Comparison of ENCODE assay signal across 8 cellular contexts in the genomic region with DNA sequence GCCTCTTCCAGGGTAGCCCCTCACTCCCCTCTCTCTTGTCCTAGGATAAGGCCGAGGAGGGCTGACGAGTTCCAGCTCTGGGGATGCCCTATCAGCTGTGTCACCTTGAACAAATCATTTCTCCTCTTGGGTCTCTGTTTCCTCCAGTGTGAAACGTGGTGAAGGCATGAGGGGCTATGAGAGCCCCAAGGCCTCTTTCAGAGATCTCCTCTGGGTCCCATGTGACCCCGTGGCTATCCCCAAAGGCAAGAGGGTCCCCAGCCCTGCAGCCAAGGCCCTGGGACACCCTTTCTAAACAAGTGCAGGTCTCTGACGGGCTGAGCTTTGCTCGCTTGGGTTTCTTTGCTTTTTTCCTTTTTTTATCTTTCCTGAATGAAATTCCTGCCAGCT. TPM values are rescaled to one million over a fixed set of nuclear protein-coding genes. Genes with fewer than 3 reads are reported as not detected.
A peak's percentile ranks its signal among the peaks of the same experiment; 100 is the strongest.
DNase-seq lines count a peak whose midpoint lies in the region; ATAC-seq and TF ChIP-seq lines count a peak whose summit lies in the region.

No MANE protein-coding gene starts in this region.

- TF ChIP-seq CTCF in epithelial cell of proximal tubule (conservative IDR thresholded peaks at IDR 0.05; ENCODE audit: low read depth, low read length), result no peak
- no peak for TF ChIP-seq CTCF in prostate gland (IDR thresholded peaks at IDR 0.05)

- H3K27me3 ChIP-seq in prostate gland (replicated peaks; ENCODE audit: insufficient read depth), result no peaks in the 10 kb centered on the region

- peak overlapping the region; percentile 83 for H3K4me3 ChIP-seq in epithelial cell of proximal tubule (ENCODE audit: low read depth, low read length)
- H3K4me3 ChIP-seq in prostate gland, result peak overlapping the region; percentile 25 to 37

- no peaks in the 10 kb centered on the region for H3K9me3 ChIP-seq in ES-I3 (ENCODE audit: control insufficient read depth, insufficient read depth, low read length)
- no peaks in the 10 kb centered on the region for H3K9me3 ChIP-seq in prostate gland

- intact Hi-C loops in prostate gland (cut with DNase I), result no loop called here

- WGBS in prostate gland, result 5% methylated on average over 6 of the region's 6 CpGs

- H3K4me1 ChIP-seq in ES-I3 (ENCODE audit: insufficient read depth, low read length), result peaks cover 5% of the 10 kb centered on the region; the same call in 1 of the 2 replicates
- H3K4me1 ChIP-seq in prostate gland (replicated peaks), result peaks cover 3% of the 10 kb centered on the region

- no peak for ATAC-seq in GM18858 (IDR thresholded peaks at IDR 0.05; ENCODE audit: unreplicated experiment)

- no peak overlapping the region for H3K27ac ChIP-seq in prostate gland

- H3K9ac ChIP-seq in ES-I3 (ENCODE audit: low read depth, low read length), result peak overlapping the region; percentile 61; the same call in 1 of the 2 replicates

- no peak for TF ChIP-seq POLR2A in prostate gland (IDR thresholded peaks at IDR 0.05)

- DNase-seq in RPMI7951 (ENCODE audit: low read depth) (peak; percentile 10), epithelial cell of proximal tubule (ENCODE audit: low read depth) (no peak), prostate gland (ENCODE audit: low spot score) (no peak), mucosa of gallbladder (ENCODE audit: low spot score) (no peak), ecto neural progenitor cell (ENCODE audit: low spot score) (no peak), iPS-NIHi7 (ENCODE audit: extremely low spot score) (no peak)

- H3K36me3 ChIP-seq in ES-I3 (ENCODE audit: insufficient read depth, low read length) (no peaks in the 10 kb centered on the region), prostate gland (no peaks in the 10 kb centered on the region)

RNA-seq across cellular contexts. Expression of gene SPTLC1, which starts 25.5 kb away (rescaled TPM):
- total RNA-seq in RPMI7951 (2014; rRNA removed; shearing (Covaris generic)), result 73.2 and 87.7 TPM in 2 replicates
- total RNA-seq in epithelial cell of proximal tubule (84.4 and 91.8 TPM in 2 replicates), prostate gland (10 to 100 TPM; 69.5 to 87.2 TPM), mucosa of gallbladder (65.1 TPM)
